25 cellular contexts compared by ENCODE assay signal in genomic region chr14:35252485-35252884, GRCh38. TPM values are rescaled to one million over a fixed set of nuclear protein-coding genes. Genes with fewer than 3 reads are reported as not detected.
DNase-seq lines count a peak whose midpoint lies in the region; ATAC-seq and TF ChIP-seq lines count a peak whose summit lies in the region.
"Had no signal": no experiment of that assay in that cellular context is flagged by ENCODE, and none has a peak within 500 bp of the region (broad histone marks: within the 10 kb centered on the region; RNA-seq: fewer than 3 reads in every experiment).

No MANE protein-coding gene starts in this region.

- H3K27me3 Mint-ChIP-seq in activated CD4-positive, alpha-beta memory T cell treated with anti-CD3 and anti-CD28 coated beads for 36 hours = no peaks in the 10 kb centered on the region
- no peaks in the 10 kb centered on the region for H3K27me3 Mint-ChIP-seq in activated CD4-positive, alpha-beta memory T cell treated with anti-CD3 and anti-CD28 coated beads, Interleukin-2, amount 10 ng/mL, durations not matched to agents 7 days and 5 days
- no peaks in the 10 kb centered on the region for H3K27me3 Mint-ChIP-seq in CD8-positive, alpha-beta T cell (ENCODE audit: low read depth)
- no peaks in the 10 kb centered on the region for H3K27me3 Mint-ChIP-seq in activated T-cell treated with anti-CD3 and anti-CD28 coated beads, Interleukin-2, amount 50 U/mL, for 72 hours (ENCODE audit: low read depth)
- no peaks in the 10 kb centered on the region for H3K27me3 Mint-ChIP-seq in neural crest cell (ENCODE audit: low read depth)
- H3K27me3 Mint-ChIP-seq: activated B cell treated with CpG ODN at 0.5 μM for 24 hours; activated naive CD4-positive, alpha-beta T cell treated with anti-CD3 and anti-CD28 coated beads, Interleukin-2, amount 10 ng/mL, durations not matched to agents 7 days and 5 days; CD4-positive, CD25-positive, alpha-beta regulatory T cell; IgD-negative memory B cell had no signal

- peaks cover 4% of the 10 kb centered on the region for H3K4me1 ChIP-seq in CD8-positive, alpha-beta T cell (ENCODE audit: insufficient read depth, low read length)
- peaks cover 7 to 13% of the 10 kb centered on the region in 2 donors for H3K4me1 ChIP-seq in gastrocnemius medialis
- H3K4me1 ChIP-seq: A549 had no signal

- no peak overlapping the region for H3K27ac ChIP-seq in CD8-positive, alpha-beta T cell (ENCODE audit: low read depth, low read length)
- H3K27ac ChIP-seq in gastrocnemius medialis = no peak overlapping the region
- H3K27ac ChIP-seq: A549, gastroesophageal sphincter, hepatocyte, ovary, testis had no signal

- intact Hi-C loops in activated CD4-positive, alpha-beta memory T cell treated with anti-CD3 and anti-CD28 coated beads for 36 hours (cut with micrococcal nuclease) = no loop called here
- intact Hi-C loops in CD8-positive, alpha-beta T cell (cut with DNase I, micrococcal nuclease) = no loop called here
- intact Hi-C loops in gastrocnemius medialis (cut with DNase I; ENCODE audit: low total_unique reads) = no loop called here

- no peaks in the 10 kb centered on the region for H3K36me3 ChIP-seq in CD8-positive, alpha-beta T cell (ENCODE audit: insufficient read depth, low read length)
- H3K36me3 ChIP-seq in gastrocnemius medialis = no peaks in the 10 kb centered on the region
- H3K36me3 ChIP-seq: gastroesophageal sphincter, ovary had no signal

- no peak for TF ChIP-seq CTCF in CD8-positive, alpha-beta T cell (IDR thresholded peaks at IDR 0.05)
- no peak for TF ChIP-seq CTCF in neural crest cell (conservative IDR thresholded peaks at IDR 0.05)
- TF ChIP-seq CTCF in gastrocnemius medialis (IDR thresholded peaks at IDR 0.05 in 4 of 5, conservative IDR thresholded peaks at IDR 0.05 in 1 of 5) = no peak

- peak; percentile 22 for DNase-seq in activated CD4-positive, alpha-beta memory T cell treated with anti-CD3 and anti-CD28 coated beads for 36 hours
- DNase-seq in activated CD4-positive, alpha-beta memory T cell treated with anti-CD3 and anti-CD28 coated beads, Interleukin-2, amount 10 ng/mL, durations not matched to agents 7 days and 5 days = no peak
- DNase-seq in CD8-positive, alpha-beta T cell = no peak
- DNase-seq in activated T-cell treated with anti-CD3 and anti-CD28 coated beads, Interleukin-2, amount 50 U/mL, for 72 hours = no peak
- DNase-seq in neural crest cell (ENCODE audit: low read depth, low spot score) = no peak
- DNase-seq in ecto neural progenitor cell (ENCODE audit: low spot score) = no peak
- no peak for DNase-seq in gastrocnemius medialis
- DNase-seq: activated B cell treated with CpG ODN at 0.5 μM for 24 hours; activated naive CD4-positive, alpha-beta T cell treated with anti-CD3 and anti-CD28 coated beads, Interleukin-2, amount 10 ng/mL, durations not matched to agents 7 days and 5 days; AML-193; aorta; CD4-positive, CD25-positive, alpha-beta regulatory T cell; left colon; NCI-H446; NCI-H774; nephron progenitor cell; ovary; SHP77 treated with DMSO at 0.1 percent for 48 hours; stimulated activated naive CD4-positive, alpha-beta T cell; testis had no signal

- ATAC-seq in CD8-positive, alpha-beta T cell = no peak
- ATAC-seq in activated T-cell treated with anti-CD3 and anti-CD28 coated beads, Interleukin-2, amount 50 U/mL, for 72 hours (replicated peaks in 1 of 2) = peak; percentile 79 to 86
- ATAC-seq in GM18909 (IDR thresholded peaks at IDR 0.05; ENCODE audit: poor library complexity, unreplicated experiment) (no peak), gastrocnemius medialis (no peak)
- ATAC-seq: A549, gastroesophageal sphincter, left colon had no signal

- H3K9me3 Mint-ChIP-seq in activated CD4-positive, alpha-beta memory T cell treated with anti-CD3 and anti-CD28 coated beads for 36 hours = no peaks in the 10 kb centered on the region
- no peaks in the 10 kb centered on the region for H3K9me3 Mint-ChIP-seq in activated CD4-positive, alpha-beta memory T cell treated with anti-CD3 and anti-CD28 coated beads, Interleukin-2, amount 10 ng/mL, durations not matched to agents 7 days and 5 days
- no peaks in the 10 kb centered on the region for H3K9me3 Mint-ChIP-seq in CD8-positive, alpha-beta T cell
- H3K9me3 Mint-ChIP-seq in activated T-cell treated with anti-CD3 and anti-CD28 coated beads, Interleukin-2, amount 50 U/mL, for 72 hours = no peaks in the 10 kb centered on the region
- H3K9me3 Mint-ChIP-seq in neural crest cell = no peaks in the 10 kb centered on the region
- H3K9me3 Mint-ChIP-seq: activated B cell treated with CpG ODN at 0.5 μM for 24 hours; activated naive CD4-positive, alpha-beta T cell treated with anti-CD3 and anti-CD28 coated beads, Interleukin-2, amount 10 ng/mL, durations not matched to agents 7 days and 5 days; CD4-positive, CD25-positive, alpha-beta regulatory T cell; IgD-negative memory B cell; nephron progenitor cell had no signal

- H3K36me3 Mint-ChIP-seq in activated CD4-positive, alpha-beta memory T cell treated with anti-CD3 and anti-CD28 coated beads for 36 hours = peaks cover 10% of the 10 kb centered on the region
- H3K36me3 Mint-ChIP-seq in activated CD4-positive, alpha-beta memory T cell treated with anti-CD3 and anti-CD28 coated beads, Interleukin-2, amount 10 ng/mL, durations not matched to agents 7 days and 5 days (ENCODE audit: low read depth) = peaks cover 14% of the 10 kb centered on the region
- peaks cover 38% of the 10 kb centered on the region for H3K36me3 Mint-ChIP-seq in CD8-positive, alpha-beta T cell
- peaks cover 2 to 3% of the 10 kb centered on the region in 2 donors for H3K36me3 Mint-ChIP-seq in activated T-cell treated with anti-CD3 and anti-CD28 coated beads, Interleukin-2, amount 50 U/mL, for 72 hours (ENCODE audit: insufficient read depth in 2 of 2)
- peaks cover 4% of the 10 kb centered on the region for H3K36me3 Mint-ChIP-seq in neural crest cell (ENCODE audit: low read depth)

- peak overlapping the region; percentile 26 for H3K27ac Mint-ChIP-seq in activated CD4-positive, alpha-beta memory T cell treated with anti-CD3 and anti-CD28 coated beads for 36 hours
- no peak overlapping the region for H3K27ac Mint-ChIP-seq in activated CD4-positive, alpha-beta memory T cell treated with anti-CD3 and anti-CD28 coated beads, Interleukin-2, amount 10 ng/mL, durations not matched to agents 7 days and 5 days
- peak overlapping the region; percentile 5 for H3K27ac Mint-ChIP-seq in CD8-positive, alpha-beta T cell
- no peak overlapping the region for H3K27ac Mint-ChIP-seq in activated T-cell treated with anti-CD3 and anti-CD28 coated beads, Interleukin-2, amount 50 U/mL, for 72 hours
- H3K27ac Mint-ChIP-seq in neural crest cell (ENCODE audit: unreplicated experiment) = peak overlapping the region; percentile 2
- H3K27ac Mint-ChIP-seq: activated B cell treated with CpG ODN at 0.5 μM for 24 hours; activated naive CD4-positive, alpha-beta T cell treated with anti-CD3 and anti-CD28 coated beads, Interleukin-2, amount 10 ng/mL, durations not matched to agents 7 days and 5 days; IgD-negative memory B cell; nephron progenitor cell had no signal

- H3K9me3 ChIP-seq in CD8-positive, alpha-beta T cell (ENCODE audit: low read length) = no peaks in the 10 kb centered on the region
- no peaks in the 10 kb centered on the region for H3K9me3 ChIP-seq in gastrocnemius medialis
- H3K9me3 ChIP-seq: A549, gastroesophageal sphincter, ovary, testis had no signal

- no peaks in the 10 kb centered on the region for H3K27me3 ChIP-seq in CD8-positive, alpha-beta T cell (ENCODE audit: insufficient read depth, low read length)
- H3K27me3 ChIP-seq in gastrocnemius medialis = no peaks in the 10 kb centered on the region
- H3K27me3 ChIP-seq: gastroesophageal sphincter, hepatocyte, ovary, testis had no signal

- H3K4me3 Mint-ChIP-seq in activated CD4-positive, alpha-beta memory T cell treated with anti-CD3 and anti-CD28 coated beads for 36 hours = no peak overlapping the region
- no peak overlapping the region for H3K4me3 Mint-ChIP-seq in activated CD4-positive, alpha-beta memory T cell treated with anti-CD3 and anti-CD28 coated beads, Interleukin-2, amount 10 ng/mL, durations not matched to agents 7 days and 5 days
- H3K4me3 Mint-ChIP-seq in CD8-positive, alpha-beta T cell = no peak overlapping the region
- H3K4me3 Mint-ChIP-seq in activated T-cell treated with anti-CD3 and anti-CD28 coated beads, Interleukin-2, amount 50 U/mL, for 72 hours = peak overlapping the region in 1 of 2 donors; percentile 1
- no peak overlapping the region for H3K4me3 Mint-ChIP-seq in neural crest cell
- H3K4me3 Mint-ChIP-seq: activated B cell treated with CpG ODN at 0.5 μM for 24 hours; activated naive CD4-positive, alpha-beta T cell treated with anti-CD3 and anti-CD28 coated beads, Interleukin-2, amount 10 ng/mL, durations not matched to agents 7 days and 5 days; CD4-positive, CD25-positive, alpha-beta regulatory T cell; IgD-negative memory B cell; nephron progenitor cell had no signal

- no peak for TF ChIP-seq POLR2A in gastrocnemius medialis (IDR thresholded peaks at IDR 0.05)

- peaks cover 30% of the 10 kb centered on the region for H3K4me1 Mint-ChIP-seq in activated CD4-positive, alpha-beta memory T cell treated with anti-CD3 and anti-CD28 coated beads for 36 hours (ENCODE audit: low read depth)
- H3K4me1 Mint-ChIP-seq in activated CD4-positive, alpha-beta memory T cell treated with anti-CD3 and anti-CD28 coated beads, Interleukin-2, amount 10 ng/mL, durations not matched to agents 7 days and 5 days = peaks cover 22% of the 10 kb centered on the region
- peaks cover 15% of the 10 kb centered on the region for H3K4me1 Mint-ChIP-seq in CD8-positive, alpha-beta T cell (ENCODE audit: low read depth)
- H3K4me1 Mint-ChIP-seq in activated T-cell treated with anti-CD3 and anti-CD28 coated beads, Interleukin-2, amount 50 U/mL, for 72 hours (ENCODE audit: low read depth) = peaks cover 29% of the 10 kb centered on the region
- no peaks in the 10 kb centered on the region for H3K4me1 Mint-ChIP-seq in neural crest cell

- no peak overlapping the region for H3K4me3 ChIP-seq in CD8-positive, alpha-beta T cell (ENCODE audit: low read depth, low read length)
- no peak overlapping the region for H3K4me3 ChIP-seq in gastrocnemius medialis
- H3K4me3 ChIP-seq: A549, gastroesophageal sphincter, hepatocyte, ovary, testis had no signal

- POLR2A ChIA-PET in activated CD4-positive, alpha-beta memory T cell treated with anti-CD3 and anti-CD28 coated beads for 36 hours (lab: Charles Lee) = no interaction called here
- POLR2A ChIA-PET in activated CD4-positive, alpha-beta memory T cell treated with anti-CD3 and anti-CD28 coated beads, Interleukin-2, amount 10 ng/mL, durations not matched to agents 7 days and 5 days (lab: Charles Lee) = interaction anchor here (0.6 kb wide), 1 partner anchor 18 kb away, joined by 3 read pairs; no protein-coding TSS in a partner anchor
- POLR2A ChIA-PET in CD8-positive, alpha-beta T cell (lab: Charles Lee) = no interaction called here

- in situ Hi-C loops in gastrocnemius medialis (cut with MboI; ENCODE audit: low sequenced_read_pairs in 4 of 4) = no loop called here

- CTCF ChIA-PET in activated CD4-positive, alpha-beta memory T cell treated with anti-CD3 and anti-CD28 coated beads for 36 hours (lab: Charles Lee) = no interaction called here
- CTCF ChIA-PET in activated CD4-positive, alpha-beta memory T cell treated with anti-CD3 and anti-CD28 coated beads, Interleukin-2, amount 10 ng/mL, durations not matched to agents 7 days and 5 days (lab: Charles Lee) = no interaction called here
- CTCF ChIA-PET in CD8-positive, alpha-beta T cell (lab: Charles Lee) = no interaction called here

RNA-seq across cellular contexts. Expression of gene PSMA6, which starts 39.7 kb away (rescaled TPM):
- 100 to 1,000 TPM; 407 to 425 TPM for total RNA-seq in activated CD4-positive, alpha-beta memory T cell treated with anti-CD3 and anti-CD28 coated beads for 36 hours
- total RNA-seq in activated CD4-positive, alpha-beta memory T cell treated with anti-CD3 and anti-CD28 coated beads, Interleukin-2, amount 10 ng/mL, durations not matched to agents 7 days and 5 days = 100 to 1,000 TPM; 235 to 242 TPM
- 10 to 100 TPM; 72.3 to 78.9 TPM for total RNA-seq in CD8-positive, alpha-beta T cell
- 100 to 1,000 TPM; 325 to 349 TPM for total RNA-seq in activated T-cell treated with anti-CD3 and anti-CD28 coated beads, Interleukin-2, amount 50 U/mL, for 72 hours
- total RNA-seq in neural crest cell (220 and 229 TPM in 2 replicates), gastrocnemius medialis (100 to 1,000 TPM; 323 to 502 (median 464) TPM)

Comparison
In these comparisons a context has a peak if more than half of its experiments do, and no peak if none do; other contexts are left out.
1. H3K27ac Mint-ChIP-seq: peak in activated CD4-positive, alpha-beta memory T cell treated with anti-CD3 and anti-CD28 coated beads for 36 hours (single experiment), CD8-positive, alpha-beta T cell (single experiment) and neural crest cell (single experiment); none in activated CD4-positive, alpha-beta memory T cell treated with anti-CD3 and anti-CD28 coated beads, Interleukin-2, amount 10 ng/mL, durations not matched to agents 7 days and 5 days (single experiment) and activated T-cell treated with anti-CD3 and anti-CD28 coated beads, Interleukin-2, amount 50 U/mL, for 72 hours (single experiment).
2. ATAC-seq: peak in activated T-cell treated with anti-CD3 and anti-CD28 coated beads, Interleukin-2, amount 50 U/mL, for 72 hours (2 of 2); none in CD8-positive, alpha-beta T cell (single experiment), GM18909 (single experiment) and gastrocnemius medialis (0 of 2).